13 cellular contexts compared by ENCODE assay signal in genomic region chr16:51155901-51156810, GRCh38. TPM values are rescaled to one million over a fixed set of nuclear protein-coding genes. Genes with fewer than 3 reads are reported as not detected.
DNase-seq lines count a peak whose midpoint lies in the region; ATAC-seq and TF ChIP-seq lines count a peak whose summit lies in the region.
"Had no signal": no experiment of that assay in that cellular context is flagged by ENCODE, and none has a peak within 500 bp of the region (broad histone marks: within the 10 kb centered on the region; RNA-seq: fewer than 3 reads in every experiment).

No MANE protein-coding gene starts in this region.

- in situ Hi-C loops in astrocyte of the spinal cord (cut with HindIII; ENCODE audit: low sequenced_read_pairs): no loop called here

- CTCF ChIA-PET in HEK293 (lab: Yijun Ruan, JAX): no interaction called here

- POLR2A ChIA-PET in HEK293 (lab: Yijun Ruan, JAX): no interaction called here

- H3K4me3 ChIP-seq in HEK293 (ENCODE audit: low read depth, low read length) (peak overlapping the region; percentile 21), astrocyte of the spinal cord (ENCODE audit: low read depth, low read length) (peak overlapping the region; percentile 82), iPS-18c (ENCODE audit: insufficient read depth, low read depth, low read length) (peak overlapping the region; percentile 92), skeletal muscle cell (ENCODE audit: low read depth, low read length) (peak overlapping the region; percentile 48)

- peak; percentile 74 for DNase-seq in astrocyte of the spinal cord (ENCODE audit: low read depth, low spot score)
- DNase-seq in skeletal muscle cell (ENCODE audit: low read depth): no peak
- no peak for DNase-seq in NCI-H1048 (lab: John Stamatoyannopoulos, UW)
- DNase-seq: activated CD4-positive, CD25-positive, alpha-beta regulatory T cell treated with anti-CD3 and anti-CD28 coated beads, Interleukin-2, amount 50 U/mL, for 72 hours; NCI-H1092; Peyer's patch had no signal

- H3K27ac ChIP-seq in HEK293 (ENCODE audit: extremely low read depth, low read depth, low read length): peak overlapping the region; percentile 58; the same call in 1 of the 2 replicates
- H3K27ac ChIP-seq: prostate gland had no signal

- ATAC-seq in HG02798 (IDR thresholded peaks at IDR 0.05; ENCODE audit: poor library complexity, unreplicated experiment) (no peak), GM19463 (IDR thresholded peaks at IDR 0.05; ENCODE audit: unreplicated experiment) (no peak), esophagus mucosa (no peak)
- ATAC-seq: activated naive CD4-positive, alpha-beta T cell treated with anti-CD3 and anti-CD28 coated beads, Interleukin-2, amount 50 U/mL, for 72 hours had no signal

- H3K9me3 ChIP-seq in HEK293 (ENCODE audit: control insufficient read depth, insufficient read depth, low read depth, low read length): no peaks in the 10 kb centered on the region
- peaks cover 3% of the 10 kb centered on the region for H3K9me3 ChIP-seq in iPS-18c (ENCODE audit: control insufficient read depth, insufficient read depth, low read length)
- H3K9me3 ChIP-seq: prostate gland had no signal

- no peak for TF ChIP-seq CTCF in HEK293 (tag by site-specific recombination; IDR thresholded peaks at IDR 0.05)
- TF ChIP-seq CTCF in astrocyte of the spinal cord (IDR thresholded peaks at IDR 0.05; ENCODE audit: low read depth, low read length): no peak

- H3K4me1 ChIP-seq in HEK293 (ENCODE audit: control insufficient read depth, insufficient read depth, low read length): peaks cover 8% of the 10 kb centered on the region

- H3K36me3 ChIP-seq in HEK293 (ENCODE audit: control insufficient read depth in 2 of 2, insufficient read depth in 1 of 2, low read length in 2 of 2): no peaks in the 10 kb centered on the region
- H3K36me3 ChIP-seq: Peyer's patch, prostate gland had no signal

TF ChIP-seq in HEK293, 187 proteins besides CTCF, POLR2A, EP300 and RAD21:
- no peak for TF ChIP-seq GLI4 (tag by site-specific recombination; IDR thresholded peaks at IDR 0.05)
- no peak for TF ChIP-seq MZF1 (tag by site-specific recombination; IDR thresholded peaks at IDR 0.05; ENCODE audit: borderline replicate concordance)
- TF ChIP-seq ZNF335 (tag by site-specific recombination; conservative IDR thresholded peaks at IDR 0.05): peak; percentile 37; the same call in 1 of the 2 replicates
- no peak for TF ChIP-seq ZNF18 (tag by site-specific recombination; IDR thresholded peaks at IDR 0.05)
- peak; percentile 82 for TF ChIP-seq PRDM1 (tag by site-specific recombination; IDR thresholded peaks at IDR 0.05)
- peak; percentile 77 for TF ChIP-seq ZBTB8A (tag by site-specific recombination; IDR thresholded peaks at IDR 0.05)
- peak; percentile 15; the same call in 1 of the 2 replicates for TF ChIP-seq HIC1 (tag by site-specific recombination; IDR thresholded peaks at IDR 0.05)
- TF ChIP-seq OVOL3 (tag by site-specific recombination; IDR thresholded peaks at IDR 0.05): no peak
- TF ChIP-seq ZNF140 (tag by site-specific recombination; IDR thresholded peaks at IDR 0.05): no peak
- TF ChIP-seq ZNF138 (tag by site-specific recombination; IDR thresholded peaks at IDR 0.05; ENCODE audit: borderline replicate concordance): no peak
- TF ChIP-seq TRIM28 (IDR thresholded peaks at IDR 0.05; ENCODE audit: borderline replicate concordance, low read length): peak; percentile 47; the same call in 1 of the 2 replicates
- no peak for TF ChIP-seq ZNF558 (tag by site-specific recombination; IDR thresholded peaks at IDR 0.05)
- TF ChIP-seq ZBTB26 (tag by site-specific recombination; optimal IDR thresholded peaks at IDR 0.05): peak; percentile 55
- peak; percentile 44; the same call in 1 of the 2 replicates for TF ChIP-seq ZNF449 (tag by site-specific recombination; IDR thresholded peaks at IDR 0.05)
- no peak for TF ChIP-seq ZNF585B (tag by site-specific recombination; IDR thresholded peaks at IDR 0.05)
- 0 out of 2 replicates have a peak, but pooled peaks have one; percentile 36 for TF ChIP-seq ZNF76 (tag by site-specific recombination; IDR thresholded peaks at IDR 0.05; ENCODE audit: borderline replicate concordance, low read depth)
- TF ChIP-seq SCRT2 (tag by site-specific recombination; IDR thresholded peaks at IDR 0.05): peak; percentile 75

RNA-seq across cellular contexts. Expression of gene SALL1, which starts 5.1 kb away (rescaled TPM):
- not detected for total RNA-seq in esophagus mucosa
- total RNA-seq: activated naive CD4-positive, alpha-beta T cell treated with anti-CD3 and anti-CD28 coated beads, Interleukin-2, amount 50 U/mL, for 72 hours had no signal

Comparison
In these comparisons a context has a peak if more than half of its experiments do, and no peak if none do; other contexts are left out.
1. H3K4me3 ChIP-seq: peak in every context shown above with its lines; median percentile 92 in iPS-18c; 82 in astrocyte of the spinal cord; 48 in skeletal muscle cell; 21 in HEK293.